Comparison of ENCODE assay signal across 8 cellular contexts in genomic region chr19:4368128-4368820, GRCh38. TPM values are rescaled to one million over a fixed set of nuclear protein-coding genes. Genes with fewer than 3 reads are reported as not detected.
DNase-seq lines count a peak whose midpoint lies in the region; ATAC-seq and TF ChIP-seq lines count a peak whose summit lies in the region.

No MANE protein-coding gene starts in this region.

- no peaks in the 10 kb centered on the region for H3K9me3 Mint-ChIP-seq in CD4-positive, CD25-positive, alpha-beta regulatory T cell
- H3K9me3 Mint-ChIP-seq in natural killer cell treated with Interleukin-12 subunit alpha and Interleukin-12 subunit beta and Interleukin-15 and Interleukin-18, amount 100 ng/mL, for 72 hours, result no peaks in the 10 kb centered on the region

- no peak for ATAC-seq in CD4-positive, CD25-positive, alpha-beta regulatory T cell (ENCODE audit: low read depth in 2 of 2)
- ATAC-seq in natural killer cell treated with Interleukin-12 subunit alpha and Interleukin-12 subunit beta and Interleukin-15 and Interleukin-18, amount 100 ng/mL, for 72 hours, result peak in 1 of 2 donors; percentile 17
- ATAC-seq in HG03354 (IDR thresholded peaks at IDR 0.05; ENCODE audit: poor library complexity, severe bottlenecking, unreplicated experiment), result no peak

- in situ Hi-C loops in G401 (cut with HindIII; ENCODE audit: low sequenced_read_pairs), result no loop called here

- intact Hi-C loops in dorsolateral prefrontal cortex (cut with DNase I), result no loop called here

- no peaks in the 10 kb centered on the region for H3K36me3 Mint-ChIP-seq in CD4-positive, CD25-positive, alpha-beta regulatory T cell
- H3K36me3 Mint-ChIP-seq in natural killer cell treated with Interleukin-12 subunit alpha and Interleukin-12 subunit beta and Interleukin-15 and Interleukin-18, amount 100 ng/mL, for 72 hours, result no peaks in the 10 kb centered on the region

- H3K4me1 ChIP-seq in CD4-positive, CD25-positive, alpha-beta regulatory T cell (ENCODE audit: control insufficient read depth, insufficient read depth, low read length, poor library complexity, severe bottlenecking), result peaks cover 43% of the 10 kb centered on the region
- peaks cover 29% of the 10 kb centered on the region for H3K4me1 ChIP-seq in MM.1S (ENCODE audit: low read length)

- no peaks in the 10 kb centered on the region for H3K9me3 ChIP-seq in CD4-positive, CD25-positive, alpha-beta regulatory T cell (ENCODE audit: control insufficient read depth in 2 of 2, low read length in 2 of 2)
- no peaks in the 10 kb centered on the region for H3K9me3 ChIP-seq in MM.1S (replicated peaks; ENCODE audit: insufficient read depth, low read length)

- H3K4me1 Mint-ChIP-seq in CD4-positive, CD25-positive, alpha-beta regulatory T cell, result peaks cover 0 to 50% (median 15%) of the 10 kb centered on the region in 4 donors
- peaks cover 24 to 30% of the 10 kb centered on the region in 2 donors for H3K4me1 Mint-ChIP-seq in natural killer cell treated with Interleukin-12 subunit alpha and Interleukin-12 subunit beta and Interleukin-15 and Interleukin-18, amount 100 ng/mL, for 72 hours (ENCODE audit: low read depth in 2 of 2)

- H3K27me3 ChIP-seq in CD4-positive, CD25-positive, alpha-beta regulatory T cell (ENCODE audit: control insufficient read depth, insufficient read depth, low read length), result no peaks in the 10 kb centered on the region
- H3K27me3 ChIP-seq in MM.1S (replicated peaks; ENCODE audit: insufficient read depth, low read length) (no peaks in the 10 kb centered on the region), dorsolateral prefrontal cortex (no peaks in the 10 kb centered on the region)

- DNase-seq in CD4-positive, CD25-positive, alpha-beta regulatory T cell, result no peak
- no peak for DNase-seq in MM.1S
- DNase-seq in dorsolateral prefrontal cortex, result no peak
- peak; percentile 75 for DNase-seq in natural killer cell treated with Interleukin-12 subunit alpha and Interleukin-12 subunit beta and Interleukin-15 and Interleukin-18, amount 100 ng/mL, for 72 hours (ENCODE audit: low spot score)
- no peak for DNase-seq in NK-92 (lab: John Stamatoyannopoulos, UW; ENCODE audit: unreplicated experiment)
- DNase-seq in G401 (ENCODE audit: low spot score), result no peak
- no peak for DNase-seq in NCI-H2196 treated with DMSO at 0.1 percent for 48 hours (lab: John Stamatoyannopoulos, UW; ENCODE audit: unreplicated experiment)

- peak overlapping the region; percentile 94 to 98 (median 97) for H3K27ac Mint-ChIP-seq in CD4-positive, CD25-positive, alpha-beta regulatory T cell
- peak overlapping the region; percentile 93 for H3K27ac Mint-ChIP-seq in natural killer cell treated with Interleukin-12 subunit alpha and Interleukin-12 subunit beta and Interleukin-15 and Interleukin-18, amount 100 ng/mL, for 72 hours

- no peak overlapping the region for H3K4me3 ChIP-seq in CD4-positive, CD25-positive, alpha-beta regulatory T cell (ENCODE audit: low read depth, low read length)
- no peak overlapping the region for H3K4me3 ChIP-seq in MM.1S (ENCODE audit: low read length)
- no peak overlapping the region for H3K4me3 ChIP-seq in dorsolateral prefrontal cortex

- H3K27me3 Mint-ChIP-seq in CD4-positive, CD25-positive, alpha-beta regulatory T cell, result no peaks in the 10 kb centered on the region
- no peaks in the 10 kb centered on the region for H3K27me3 Mint-ChIP-seq in natural killer cell treated with Interleukin-12 subunit alpha and Interleukin-12 subunit beta and Interleukin-15 and Interleukin-18, amount 100 ng/mL, for 72 hours

- H3K79me2 ChIP-seq in MM.1S (ENCODE audit: low read length), result peaks cover 48% of the 10 kb centered on the region

- H3F3A ChIP-seq in MM.1S (ENCODE audit: insufficient read depth, low read length), result peaks cover 22% of the 10 kb centered on the region

- H3K36me3 ChIP-seq in CD4-positive, CD25-positive, alpha-beta regulatory T cell (ENCODE audit: control insufficient read depth, insufficient read depth, low read length), result peaks cover 23% of the 10 kb centered on the region
- H3K36me3 ChIP-seq in MM.1S (replicated peaks; ENCODE audit: insufficient read depth, low read length), result 0 out of 2 replicates have a peak, but pooled peaks cover 4% of the 10 kb centered on the region

- TF ChIP-seq CTCF in MM.1S (IDR thresholded peaks at IDR 0.05; ENCODE audit: low read length) (no peak), dorsolateral prefrontal cortex (IDR thresholded peaks at IDR 0.05 in 54 of 56, conservative IDR thresholded peaks at IDR 0.05 in 2 of 56; ENCODE audit: low read depth in 1 of 56, partially characterized antibody in 56 of 56) (no peak)

- H3K4me2 ChIP-seq in MM.1S (ENCODE audit: low read depth, low read length), result peak overlapping the region; percentile 100; the same call in 1 of the 2 replicates

- H3K4me3 Mint-ChIP-seq in CD4-positive, CD25-positive, alpha-beta regulatory T cell, result peak overlapping the region in 2 of 4 donors; percentile 95 to 96
- H3K4me3 Mint-ChIP-seq in natural killer cell treated with Interleukin-12 subunit alpha and Interleukin-12 subunit beta and Interleukin-15 and Interleukin-18, amount 100 ng/mL, for 72 hours, result peak overlapping the region; percentile 78

- peak overlapping the region; percentile 86 for H3K27ac ChIP-seq in CD4-positive, CD25-positive, alpha-beta regulatory T cell (ENCODE audit: insufficient read depth, low read length, poor library complexity, severe bottlenecking)
- H3K27ac ChIP-seq in MM.1S (ENCODE audit: low read length) (peak overlapping the region; percentile 86; the same call in 1 of the 2 replicates), dorsolateral prefrontal cortex (peak overlapping the region in 49 of 59 donors; percentile 2 to 98 (median 66))

- H4K20me1 ChIP-seq in MM.1S (ENCODE audit: insufficient read depth, low read length), result no peaks in the 10 kb centered on the region; the same call in 1 of the 2 replicates

- no peak overlapping the region for H3K9ac ChIP-seq in MM.1S (ENCODE audit: low read length)

- no peaks in the 10 kb centered on the region for H3K9me2 ChIP-seq in MM.1S (replicated peaks; ENCODE audit: insufficient read depth, low read length)

- no peak overlapping the region for H2AFZ ChIP-seq in MM.1S (ENCODE audit: low read length)

RNA-seq across cellular contexts. Expression of gene MPND, which starts 24.9 kb away (rescaled TPM):
- total RNA-seq in CD4-positive, CD25-positive, alpha-beta regulatory T cell, result 12.2 TPM
- polyA plus RNA-seq in CD4-positive, CD25-positive, alpha-beta regulatory T cell, result 1 to 10 TPM; 4.9 to 7.2 (median 5.7) TPM
- 10 to 100 TPM; 18.9 to 61.6 (median 32.9) TPM for total RNA-seq in dorsolateral prefrontal cortex
- total RNA-seq in natural killer cell treated with Interleukin-12 subunit alpha and Interleukin-12 subunit beta and Interleukin-15 and Interleukin-18, amount 100 ng/mL, for 72 hours, result 10 to 100 TPM; 28.3 to 73.5 TPM
- total RNA-seq in G401 (2014; rRNA removed; shearing (Covaris generic)), result 29.5 and 51.3 TPM in 2 replicates

RNA-seq across cellular contexts. Expression of gene STAP2, which starts 29.6 kb away (rescaled TPM):
- total RNA-seq in CD4-positive, CD25-positive, alpha-beta regulatory T cell, result 2.2 TPM
- polyA plus RNA-seq in CD4-positive, CD25-positive, alpha-beta regulatory T cell, result 1 to 10 TPM; 1.6 to 3.0 (median 2.4) TPM
- 10 to 100 TPM in 2 of 120 experiments, 1 to 10 TPM in 115, under 1 TPM in 3; 0.51 to 10.8 (median 3.9) TPM for total RNA-seq in dorsolateral prefrontal cortex
- 10 to 100 TPM in 1 of 2 donors, 1 to 10 TPM in 1; 7.3 to 12.8 TPM for total RNA-seq in natural killer cell treated with Interleukin-12 subunit alpha and Interleukin-12 subunit beta and Interleukin-15 and Interleukin-18, amount 100 ng/mL, for 72 hours
- 26.0 and 29.8 TPM in 2 replicates for total RNA-seq in G401 (2014; rRNA removed; shearing (Covaris generic))

RNA-seq across cellular contexts. Expression of gene SH3GL1, which starts 32.1 kb away (rescaled TPM):
- 54.0 TPM for total RNA-seq in CD4-positive, CD25-positive, alpha-beta regulatory T cell
- polyA plus RNA-seq in CD4-positive, CD25-positive, alpha-beta regulatory T cell, result 10 to 100 TPM; 13.4 to 23.0 (median 17.6) TPM
- total RNA-seq in dorsolateral prefrontal cortex, result 10 to 100 TPM; 34.0 to 85.4 (median 48.4) TPM
- total RNA-seq in natural killer cell treated with Interleukin-12 subunit alpha and Interleukin-12 subunit beta and Interleukin-15 and Interleukin-18, amount 100 ng/mL, for 72 hours, result 10 to 100 TPM; 47.0 to 50.8 TPM
- total RNA-seq in G401 (2014; rRNA removed; shearing (Covaris generic)), result 95.8 and 109 TPM in 2 replicates

RNA-seq across cellular contexts. Expression of gene CHAF1A, which starts 34.2 kb away (rescaled TPM):
- total RNA-seq in CD4-positive, CD25-positive, alpha-beta regulatory T cell, result 28.9 TPM
- polyA plus RNA-seq in CD4-positive, CD25-positive, alpha-beta regulatory T cell, result 1 to 10 TPM; 2.6 to 5.5 (median 3.6) TPM
- total RNA-seq in dorsolateral prefrontal cortex, result 10 to 100 TPM in 102 of 120 experiments, 1 to 10 TPM in 18; 6.7 to 22.2 (median 13.1) TPM
- 100 to 1,000 TPM in 1 of 2 donors, 10 to 100 TPM in 1; 54.6 to 125 TPM for total RNA-seq in natural killer cell treated with Interleukin-12 subunit alpha and Interleukin-12 subunit beta and Interleukin-15 and Interleukin-18, amount 100 ng/mL, for 72 hours
- 39.4 and 46.0 TPM in 2 replicates for total RNA-seq in G401 (2014; rRNA removed; shearing (Covaris generic))
